Comparison of ENCODE assay signal across 8 cellular contexts in the genomic region with DNA sequence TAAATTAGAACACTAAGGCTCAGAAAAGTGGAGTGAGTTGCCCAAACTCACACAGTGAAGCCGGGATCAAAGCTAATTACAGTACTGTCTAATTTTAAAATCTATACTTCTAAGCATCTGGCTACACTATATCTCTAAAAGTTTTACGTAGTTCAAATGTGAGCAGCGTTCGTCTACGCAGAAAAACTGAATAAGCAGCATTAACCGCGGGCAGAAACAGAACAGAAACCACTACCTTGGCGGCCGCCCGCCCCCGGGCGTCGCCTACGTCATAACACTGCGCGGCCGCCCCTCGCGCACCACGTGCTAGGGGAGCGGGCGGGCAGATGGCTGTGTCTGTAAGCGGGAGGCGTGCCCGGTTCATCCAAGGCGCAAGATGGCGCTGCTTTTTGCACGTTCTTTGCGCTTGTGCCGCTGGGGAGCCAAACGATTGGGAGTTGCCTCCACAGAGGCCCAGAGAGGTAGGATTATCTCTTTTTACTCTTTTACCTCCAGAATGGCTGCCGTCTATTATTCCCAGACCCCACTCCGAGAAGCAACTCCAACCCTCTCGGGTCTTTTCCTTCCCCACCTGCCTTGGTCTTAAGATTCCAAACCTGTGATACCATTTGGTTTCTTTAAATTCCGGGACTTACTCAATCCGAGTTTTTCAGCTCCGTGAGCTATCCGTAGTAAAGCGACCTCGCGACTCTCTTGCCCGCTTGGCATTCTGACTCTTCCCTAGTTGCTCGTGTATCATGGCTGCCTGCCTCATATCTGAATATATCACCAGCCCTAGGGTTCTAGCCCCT. TPM values are rescaled to one million over a fixed set of nuclear protein-coding genes. Genes with fewer than 3 reads are reported as not detected.
A peak's percentile ranks its signal among the peaks of the same experiment; 100 is the strongest.
DNase-seq lines count a peak whose midpoint lies in the region; ATAC-seq and TF ChIP-seq lines count a peak whose summit lies in the region.

Gene SPRYD4, plus strand, starts transcription at position 363 of the 791 bp plus-strand sequence. Its CDS starts 14 bp downstream, at position 377.

- TF ChIP-seq POLR2A in right lobe of liver (IDR thresholded peaks at IDR 0.05) = peak; percentile 90

- WGBS in right lobe of liver (ENCODE audit: insufficient coverage, low coverage, low lambda C conversion rate, missing lambda C conversion rate) = 0% methylated on average over 17 of the region's 43 CpGs

- peak; percentile 93 for ATAC-seq in GM19328 (IDR thresholded peaks at IDR 0.05; ENCODE audit: unreplicated experiment)
- peak; percentile 79 for ATAC-seq in HG03469 (IDR thresholded peaks at IDR 0.05; ENCODE audit: unreplicated experiment)
- ATAC-seq in right lobe of liver = peak; percentile 87 to 92 (median 90)

- H3K4me2 ChIP-seq in BLaER1 treated with 17β-estradiol and CSF1 and Interleukin-3, amounts not matched to agents 10 nM and 100 nM = peak within 1 kb of the TSS; percentile 84 to 99 (median 97)

- H3K27ac ChIP-seq in BLaER1 treated with 17β-estradiol and CSF1 and Interleukin-3, amounts not matched to agents 10 nM and 100 nM = peak within 1 kb of the TSS; percentile 81 to 95 (median 92)
- H3K27ac ChIP-seq in right lobe of liver = peak within 1 kb of the TSS; percentile 76 to 98 (median 97)

- DNase-seq in NCI-H526 (lab: John Stamatoyannopoulos, UW) = peak; percentile 79 to 96
- DNase-seq in activated CD4-positive, alpha-beta T cell treated with anti-CD3 and anti-CD28 coated beads, Interleukin-2, amount 10 ng/mL, durations not matched to agents 7 days and 5 days = peak; percentile 95
- DNase-seq in right lobe of liver = peak; percentile 94 to 96 (median 95)
- peak; percentile 93 for DNase-seq in stimulated activated CD4-positive, alpha-beta T cell treated with anti-CD3 and anti-CD28 coated beads, Interleukin-4, amount 100 ng/mL, for 24 hours

- H3K4me1 ChIP-seq in BLaER1 treated with 17β-estradiol and CSF1 and Interleukin-3, amounts not matched to agents 10 nM and 100 nM = peaks cover 15 to 42% (median 27%) of the 10 kb centered on the region in 10 experiments
- H3K4me1 ChIP-seq in right lobe of liver = peaks cover 0 to 38% (median 6%) of the 10 kb centered on the region in 4 donors

- intact Hi-C loops in dendritic cell treated with granulocyte-macrophage colony-stimulating factor and Interleukin-4, amounts not matched to agents 40 ng/mL and 50 ng/mL, for 4 days (cut with micrococcal nuclease) = loop anchor here (1.0 to 5.0 kb wide), 3 partner anchors 19 to 276 kb away; partner anchors contain the start of genes STAT2 and TIMELESS
- intact Hi-C loops in right lobe of liver (cut with DNase I) = no loop called here

- peak; percentile 19 to 59 (median 43) for TF ChIP-seq CTCF in right lobe of liver (IDR thresholded peaks at IDR 0.05)

- no peaks in the 10 kb centered on the region for H3K27me3 ChIP-seq in BLaER1 treated with 17β-estradiol and CSF1 and Interleukin-3, amounts not matched to agents 10 nM and 100 nM
- H3K27me3 ChIP-seq in right lobe of liver = no peaks in the 10 kb centered on the region

- peak within 1 kb of the TSS; percentile 88 for H3K4me3 Mint-ChIP-seq in activated CD4-positive, alpha-beta T cell treated with anti-CD3 and anti-CD28 coated beads, Interleukin-2, amount 10 ng/mL, durations not matched to agents 7 days and 5 days
- peak within 1 kb of the TSS; percentile 94 for H3K4me3 Mint-ChIP-seq in dendritic cell treated with granulocyte-macrophage colony-stimulating factor and Interleukin-4, amounts not matched to agents 40 ng/mL and 50 ng/mL, for 4 days

- H3K9me3 ChIP-seq in BLaER1 treated with 17β-estradiol and CSF1 and Interleukin-3, amounts not matched to agents 10 nM and 100 nM (replicated peaks in 1 of 11) = no peaks in the 10 kb centered on the region
- no peaks in the 10 kb centered on the region for H3K9me3 ChIP-seq in right lobe of liver

- H3K36me3 Mint-ChIP-seq in activated CD4-positive, alpha-beta T cell treated with anti-CD3 and anti-CD28 coated beads, Interleukin-2, amount 10 ng/mL, durations not matched to agents 7 days and 5 days (ENCODE audit: low read depth) = peaks cover 4% of the 10 kb centered on the region
- H3K36me3 Mint-ChIP-seq in dendritic cell treated with granulocyte-macrophage colony-stimulating factor and Interleukin-4, amounts not matched to agents 40 ng/mL and 50 ng/mL, for 4 days (ENCODE audit: low read depth) = peaks cover 15% of the 10 kb centered on the region

- peak within 1 kb of the TSS; percentile 75 to 92 (median 79) for H3K4me3 ChIP-seq in BLaER1 treated with 17β-estradiol and CSF1 and Interleukin-3, amounts not matched to agents 10 nM and 100 nM
- peak within 1 kb of the TSS; percentile 65 to 92 (median 69) for H3K4me3 ChIP-seq in right lobe of liver

- H3K4me1 Mint-ChIP-seq in activated CD4-positive, alpha-beta T cell treated with anti-CD3 and anti-CD28 coated beads, Interleukin-2, amount 10 ng/mL, durations not matched to agents 7 days and 5 days = peaks cover 30% of the 10 kb centered on the region
- H3K4me1 Mint-ChIP-seq in dendritic cell treated with granulocyte-macrophage colony-stimulating factor and Interleukin-4, amounts not matched to agents 40 ng/mL and 50 ng/mL, for 4 days (ENCODE audit: low read depth) = peaks cover 33% of the 10 kb centered on the region

- peaks cover 0 to 8% (median 0%) of the 10 kb centered on the region in 11 experiments; a peak in 3 of 22 replicates for H4K20me1 ChIP-seq in BLaER1 treated with 17β-estradiol and CSF1 and Interleukin-3, amounts not matched to agents 10 nM and 100 nM

- H3K27ac Mint-ChIP-seq in activated CD4-positive, alpha-beta T cell treated with anti-CD3 and anti-CD28 coated beads, Interleukin-2, amount 10 ng/mL, durations not matched to agents 7 days and 5 days = peak within 1 kb of the TSS; percentile 98
- H3K27ac Mint-ChIP-seq in dendritic cell treated with granulocyte-macrophage colony-stimulating factor and Interleukin-4, amounts not matched to agents 40 ng/mL and 50 ng/mL, for 4 days = peak within 1 kb of the TSS; percentile 98

- H3K9ac ChIP-seq in BLaER1 treated with 17β-estradiol and CSF1 and Interleukin-3, amounts not matched to agents 10 nM and 100 nM = peak within 1 kb of the TSS; percentile 89 to 95 (median 92)

- POLR2A ChIA-PET in activated CD4-positive, alpha-beta T cell treated with anti-CD3 and anti-CD28 coated beads, Interleukin-2, amount 10 ng/mL, durations not matched to agents 7 days and 5 days (lab: Charles Lee) = interaction anchor here (0.6 kb wide), 1 partner anchor 117 kb away, joined by 4 read pairs; no protein-coding TSS in a partner anchor

- peaks cover 4 to 42% (median 26%) of the 10 kb centered on the region in 11 experiments; a peak in 20 of 22 replicates for H3K36me3 ChIP-seq in BLaER1 treated with 17β-estradiol and CSF1 and Interleukin-3, amounts not matched to agents 10 nM and 100 nM
- H3K36me3 ChIP-seq in right lobe of liver = peaks cover 0 to 24% (median 1%) of the 10 kb centered on the region in 4 donors

- no peaks in the 10 kb centered on the region for H3K27me3 Mint-ChIP-seq in activated CD4-positive, alpha-beta T cell treated with anti-CD3 and anti-CD28 coated beads, Interleukin-2, amount 10 ng/mL, durations not matched to agents 7 days and 5 days
- no peaks in the 10 kb centered on the region for H3K27me3 Mint-ChIP-seq in dendritic cell treated with granulocyte-macrophage colony-stimulating factor and Interleukin-4, amounts not matched to agents 40 ng/mL and 50 ng/mL, for 4 days

- CTCF ChIA-PET in activated CD4-positive, alpha-beta T cell treated with anti-CD3 and anti-CD28 coated beads, Interleukin-2, amount 10 ng/mL, durations not matched to agents 7 days and 5 days (lab: Charles Lee) = interaction anchor here (1.5 to 1.8 kb wide), 3 partner anchors 10 to 153 kb away, joined by 3 to 6 read pairs (median 6); partner anchors contain the start of gene CNPY2

- H3K9me3 Mint-ChIP-seq in activated CD4-positive, alpha-beta T cell treated with anti-CD3 and anti-CD28 coated beads, Interleukin-2, amount 10 ng/mL, durations not matched to agents 7 days and 5 days = no peaks in the 10 kb centered on the region
- H3K9me3 Mint-ChIP-seq in dendritic cell treated with granulocyte-macrophage colony-stimulating factor and Interleukin-4, amounts not matched to agents 40 ng/mL and 50 ng/mL, for 4 days = no peaks in the 10 kb centered on the region

RNA-seq across cellular contexts. Expression of gene SPRYD4, which starts in this region (rescaled TPM):
- 1 to 10 TPM; 3.8 to 3.9 TPM for total RNA-seq in activated CD4-positive, alpha-beta T cell treated with anti-CD3 and anti-CD28 coated beads, Interleukin-2, amount 10 ng/mL, durations not matched to agents 7 days and 5 days
- 10 to 100 TPM in 1 of 6 experiments, 1 to 10 TPM in 5; 4.7 to 11.1 (median 7.8) TPM for total RNA-seq in right lobe of liver

Comparison
In these comparisons a context has a peak if more than half of its experiments do, and no peak if none do; other contexts are left out.
1. Peak in every context shown above with its lines: DNase-seq, ATAC-seq, H3K4me3 ChIP-seq and H3K27ac ChIP-seq.